Comparison of ENCODE assay signal across 30 cellular contexts in genomic region chr9:79246170-79246569, GRCh38.
"Had no signal": no experiment of that assay in that cellular context is flagged by ENCODE, and none has a peak within 500 bp of the region (broad histone marks: within the 10 kb centered on the region; RNA-seq: fewer than 3 reads in every experiment).

No MANE protein-coding gene starts in this region.

- ATAC-seq: activated naive CD4-positive, alpha-beta T cell treated with anti-CD3 and anti-CD28 coated beads, Interleukin-2, amount 50 U/mL, for 72 hours; activated T-cell treated with anti-CD3 and anti-CD28 coated beads, Interleukin-2, amount 50 U/mL, for 72 hours; esophagus mucosa had no signal

- H3K27me3 Mint-ChIP-seq: activated CD4-positive, alpha-beta memory T cell treated with anti-CD3 and anti-CD28 coated beads, Interleukin-2, amount 10 ng/mL, durations not matched to agents 7 days and 5 days; dendritic cell treated with granulocyte-macrophage colony-stimulating factor and Interleukin-4, amounts not matched to agents 40 ng/mL and 50 ng/mL, for 4 days had no signal

- H3K4me3 ChIP-seq: ascending aorta, breast epithelium, cardiac muscle cell, colonic mucosa, dorsolateral prefrontal cortex had no signal

- H3K27ac Mint-ChIP-seq: activated CD4-positive, alpha-beta memory T cell treated with anti-CD3 and anti-CD28 coated beads, Interleukin-2, amount 10 ng/mL, durations not matched to agents 7 days and 5 days; activated CD4-positive, alpha-beta T cell treated with anti-CD3 and anti-CD28 coated beads, Interleukin-2, amount 10 ng/mL, durations not matched to agents 7 days and 5 days; activated naive CD4-positive, alpha-beta T cell treated with anti-CD3 and anti-CD28 coated beads, Interleukin-2, amount 10 ng/mL, durations not matched to agents 7 days and 5 days; activated naive CD4-positive, alpha-beta T cell treated with anti-CD3 and anti-CD28 coated beads, Interleukin-2, amount 50 U/mL, for 72 hours; activated naive CD8-positive, alpha-beta T cell treated with anti-CD3 and anti-CD28 coated beads, Interleukin-2, amount 10 ng/mL, durations not matched to agents 7 days and 5 days; activated T-cell treated with anti-CD3 and anti-CD28 coated beads, Interleukin-2, amount 50 U/mL, for 24 hours; activated T-cell treated with anti-CD3 and anti-CD28 coated beads, Interleukin-2, amount 50 U/mL, for 72 hours; brain; dendritic cell treated with granulocyte-macrophage colony-stimulating factor and Interleukin-4, amounts not matched to agents 40 ng/mL and 50 ng/mL, for 4 days; endodermal cell had no signal

- H3K4me1 Mint-ChIP-seq: activated CD4-positive, alpha-beta memory T cell treated with anti-CD3 and anti-CD28 coated beads, Interleukin-2, amount 10 ng/mL, durations not matched to agents 7 days and 5 days; activated CD4-positive, alpha-beta T cell treated with anti-CD3 and anti-CD28 coated beads, Interleukin-2, amount 10 ng/mL, durations not matched to agents 7 days and 5 days; activated naive CD4-positive, alpha-beta T cell treated with anti-CD3 and anti-CD28 coated beads, Interleukin-2, amount 10 ng/mL, durations not matched to agents 7 days and 5 days; activated naive CD8-positive, alpha-beta T cell treated with anti-CD3 and anti-CD28 coated beads, Interleukin-2, amount 10 ng/mL, durations not matched to agents 7 days and 5 days; brain had no signal

- H3K36me3 Mint-ChIP-seq: activated naive CD4-positive, alpha-beta T cell treated with anti-CD3 and anti-CD28 coated beads, Interleukin-2, amount 10 ng/mL, durations not matched to agents 7 days and 5 days; activated naive CD4-positive, alpha-beta T cell treated with anti-CD3 and anti-CD28 coated beads, Interleukin-2, amount 50 U/mL, for 72 hours; activated naive CD8-positive, alpha-beta T cell treated with anti-CD3 and anti-CD28 coated beads, Interleukin-2, amount 10 ng/mL, durations not matched to agents 7 days and 5 days; brain had no signal

- FAIRE-seq: frontal cortex had no signal

- H3K27me3 ChIP-seq: ascending aorta, breast epithelium, cardiac muscle cell, colonic mucosa had no signal

- H3K36me3 ChIP-seq: ascending aorta, breast epithelium, cardiac muscle cell, colonic mucosa had no signal

- H3K9me3 Mint-ChIP-seq: activated CD4-positive, alpha-beta memory T cell treated with anti-CD3 and anti-CD28 coated beads, Interleukin-2, amount 10 ng/mL, durations not matched to agents 7 days and 5 days; activated CD4-positive, alpha-beta T cell treated with anti-CD3 and anti-CD28 coated beads, Interleukin-2, amount 10 ng/mL, durations not matched to agents 7 days and 5 days; activated naive CD4-positive, alpha-beta T cell treated with anti-CD3 and anti-CD28 coated beads, Interleukin-2, amount 10 ng/mL, durations not matched to agents 7 days and 5 days; activated naive CD4-positive, alpha-beta T cell treated with anti-CD3 and anti-CD28 coated beads, Interleukin-2, amount 50 U/mL, for 72 hours; activated T-cell treated with anti-CD3 and anti-CD28 coated beads, Interleukin-2, amount 50 U/mL, for 24 hours; brain; dendritic cell treated with granulocyte-macrophage colony-stimulating factor and Interleukin-4, amounts not matched to agents 40 ng/mL and 50 ng/mL, for 4 days; endodermal cell had no signal

- H3K9me3 ChIP-seq: ascending aorta, breast epithelium, colonic mucosa had no signal

- DNase-seq: activated CD4-positive, alpha-beta memory T cell treated with anti-CD3 and anti-CD28 coated beads, Interleukin-2, amount 10 ng/mL, durations not matched to agents 7 days and 5 days; activated CD4-positive, alpha-beta T cell treated with anti-CD3 and anti-CD28 coated beads for 1 hour; activated CD4-positive, alpha-beta T cell treated with anti-CD3 and anti-CD28 coated beads for 4 hours; activated CD4-positive, alpha-beta T cell treated with anti-CD3 and anti-CD28 coated beads, Interleukin-2, amount 10 ng/mL, durations not matched to agents 7 days and 5 days; activated CD4-positive, alpha-beta T cell treated with anti-CD3 and anti-CD28 coated beads, Interleukin-2, amount 50 U/mL, for 4 hours; activated CD8-positive, alpha-beta memory T cell treated with anti-CD3 and anti-CD28 coated beads, Interleukin-2, amount 50 U/mL, for 48 hours; activated gamma-delta T cell; activated naive CD4-positive, alpha-beta T cell; activated naive CD4-positive, alpha-beta T cell treated with anti-CD3 and anti-CD28 coated beads, Interleukin-2, amount 10 ng/mL, durations not matched to agents 7 days and 5 days; activated naive CD8-positive, alpha-beta T cell treated with anti-CD3 and anti-CD28 coated beads, Interleukin-2, amount 10 ng/mL, durations not matched to agents 7 days and 5 days; activated T-cell treated with anti-CD3 and anti-CD28 coated beads for 4 hours; activated T-cell treated with anti-CD3 and anti-CD28 coated beads, Interleukin-2, amount 50 U/mL, for 24 hours; activated T-cell treated with anti-CD3 and anti-CD28 coated beads, Interleukin-2, amount 50 U/mL, for 72 hours; central memory CD4-positive, alpha-beta T cell; cerebellar nuclear complex; colonic mucosa; dorsolateral prefrontal cortex; effector memory CD4-positive, alpha-beta T cell; endodermal cell; foreskin fibroblast; head of caudate nucleus; T-helper 2 cell had no signal

- H3K27ac ChIP-seq: ascending aorta, breast epithelium, cardiac muscle cell, colonic mucosa, dorsolateral prefrontal cortex had no signal

- H3K4me1 ChIP-seq: ascending aorta, breast epithelium, colonic mucosa had no signal

- H3K4me3 Mint-ChIP-seq: activated CD4-positive, alpha-beta memory T cell treated with anti-CD3 and anti-CD28 coated beads, Interleukin-2, amount 10 ng/mL, durations not matched to agents 7 days and 5 days; activated CD4-positive, alpha-beta T cell treated with anti-CD3 and anti-CD28 coated beads, Interleukin-2, amount 10 ng/mL, durations not matched to agents 7 days and 5 days; activated naive CD4-positive, alpha-beta T cell treated with anti-CD3 and anti-CD28 coated beads, Interleukin-2, amount 10 ng/mL, durations not matched to agents 7 days and 5 days; activated naive CD8-positive, alpha-beta T cell treated with anti-CD3 and anti-CD28 coated beads, Interleukin-2, amount 10 ng/mL, durations not matched to agents 7 days and 5 days; activated T-cell treated with anti-CD3 and anti-CD28 coated beads, Interleukin-2, amount 50 U/mL, for 24 hours; activated T-cell treated with anti-CD3 and anti-CD28 coated beads, Interleukin-2, amount 50 U/mL, for 72 hours; brain; dendritic cell treated with granulocyte-macrophage colony-stimulating factor and Interleukin-4, amounts not matched to agents 40 ng/mL and 50 ng/mL, for 4 days; endodermal cell had no signal
